22 cellular contexts compared by ENCODE assay signal in the genomic region with DNA sequence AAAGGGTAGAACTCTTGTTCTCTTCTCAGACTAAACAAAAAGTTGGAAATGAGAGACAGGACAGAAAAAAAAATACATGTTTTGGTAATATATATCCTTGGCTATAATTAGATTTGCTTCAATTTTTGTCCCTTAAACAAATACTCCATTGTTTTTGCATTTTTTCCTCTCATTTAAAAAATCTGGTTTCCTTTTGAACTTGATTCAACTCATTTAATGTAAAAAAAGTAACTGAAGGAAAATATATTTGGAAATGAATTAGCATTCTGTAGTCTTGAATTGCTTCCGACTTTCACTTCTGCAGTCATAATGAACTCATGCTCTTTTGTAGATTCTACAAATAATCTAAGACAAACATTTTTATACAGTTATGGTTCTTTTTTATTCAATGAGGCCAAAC.
"Had no signal": no experiment of that assay in that cellular context is flagged by ENCODE, and none has a peak within 500 bp of the region (broad histone marks: within the 10 kb centered on the region; RNA-seq: fewer than 3 reads in every experiment).

No MANE protein-coding gene starts in this region.

- H3K4me3 ChIP-seq: gastrocnemius medialis, heart left ventricle, hepatocyte, left lung, mucosa of descending colon, right lobe of liver, thyroid gland, vagina had no signal

- FAIRE-seq: colon, endometrium, islet of Langerhans, small intestine had no signal

- H3K36me3 ChIP-seq: gastrocnemius medialis, left lung, right lobe of liver, thyroid gland, vagina had no signal

- H3K79me2 ChIP-seq: hepatocyte, parathyroid adenoma had no signal

- H2AFZ ChIP-seq: hepatocyte, parathyroid adenoma had no signal

- ATAC-seq: effector memory CD8-positive, alpha-beta T cell; gastrocnemius medialis; heart left ventricle; left cardiac atrium; left lung; mucosa of descending colon; natural killer cell treated with Interleukin-12 subunit alpha and Interleukin-12 subunit beta and Interleukin-15 and Interleukin-18, amount 100 ng/mL, for 72 hours; right lobe of liver; stimulated activated naive B cell treated with anti-CD40 and anti-IgM and Interleukin-4, amounts not matched to agents 10 μg/mL and 1 μg/mL and 100 μg/mL, for 72 hours had no signal

- H3K4me1 ChIP-seq: gastrocnemius medialis, left lung, parathyroid adenoma, right lobe of liver, thyroid gland, vagina had no signal

- H3K27ac ChIP-seq: gastrocnemius medialis, hepatocyte, left lung, parathyroid adenoma, right lobe of liver, thyroid gland, vagina had no signal

- DNase-seq: effector memory CD8-positive, alpha-beta T cell; gastrocnemius medialis; heart left ventricle; left cardiac atrium; left lung; mesenchymal stem cell; mucosa of descending colon; naive B cell; right lobe of liver; small intestine; stimulated activated CD4-positive, alpha-beta T cell treated with anti-CD3 and anti-CD28 coated beads, Interleukin-15, amount 100 ng/mL, for 24 hours; stimulated activated CD4-positive, alpha-beta T cell treated with anti-CD3 and anti-CD28 coated beads, Interleukin-2, amount 100 ng/mL, for 48 hours; stimulated activated naive B cell treated with anti-CD40 and anti-IgM and Interleukin-4, amounts not matched to agents 10 μg/mL and 1 μg/mL and 100 μg/mL, for 72 hours; thyroid gland; trophoblast cell had no signal

- H3K4me2 ChIP-seq: hepatocyte had no signal

- H3K9me3 ChIP-seq: gastrocnemius medialis, heart left ventricle, left lung, mucosa of descending colon, right lobe of liver, thyroid gland, vagina had no signal

- H3K27me3 ChIP-seq: gastrocnemius medialis, heart left ventricle, hepatocyte, left lung, right lobe of liver, thyroid gland, vagina had no signal

- H3K9ac ChIP-seq: parathyroid adenoma had no signal
